14 cellular contexts compared by ENCODE assay signal in the genomic region with DNA sequence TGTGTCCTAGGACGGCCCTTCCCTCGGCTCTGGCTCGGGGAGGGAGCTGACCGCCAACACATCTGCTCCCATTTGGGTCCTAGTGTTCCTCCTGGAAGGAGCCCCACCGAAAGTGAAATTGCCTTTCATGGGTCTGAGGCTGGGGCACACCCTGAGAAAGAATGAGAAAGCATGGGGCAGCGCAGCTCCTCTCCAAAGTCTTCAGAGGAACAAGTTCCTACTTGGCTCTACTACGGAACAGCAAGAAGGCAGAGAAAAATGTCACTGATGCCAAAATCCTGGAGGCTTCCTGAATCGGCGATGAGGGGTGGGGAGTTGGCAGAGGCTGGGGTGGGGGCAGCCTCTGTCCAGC. TPM values are rescaled to one million over a fixed set of nuclear protein-coding genes. Genes with fewer than 3 reads are reported as not detected.
"Had no signal": no experiment of that assay in that cellular context is flagged by ENCODE, and none has a peak within 500 bp of the region (broad histone marks: within the 10 kb centered on the region; RNA-seq: fewer than 3 reads in every experiment).

No MANE protein-coding gene starts in this region.

- H3K4me3 ChIP-seq: ascending aorta, cardiac muscle cell, dorsolateral prefrontal cortex, gastrocnemius medialis, left lung, ovary, transverse colon had no signal

- H3K27ac ChIP-seq: ascending aorta, cardiac muscle cell, dorsolateral prefrontal cortex, gastrocnemius medialis, left lung, ovary, transverse colon had no signal

- H3K4me1 Mint-ChIP-seq: naive B cell had no signal

- H3K36me3 ChIP-seq: ascending aorta, cardiac muscle cell, gastrocnemius medialis, left lung, ovary, transverse colon had no signal

- DNase-seq: activated CD4-positive, CD25-positive, alpha-beta regulatory T cell treated with anti-CD3 and anti-CD28 coated beads, Interleukin-2, amount 50 U/mL, for 72 hours; activated naive CD4-positive, alpha-beta T cell treated with Interleukin-2 at 50 U/mL for 16 hours; dorsolateral prefrontal cortex; gastrocnemius medialis; islet precursor cell; left lung; naive B cell; stimulated activated CD4-positive, alpha-beta T cell treated with anti-CD3 and anti-CD28 coated beads, Interleukin-2, amount 100 ng/mL, for 48 hours; transverse colon had no signal

- H3K27me3 ChIP-seq: ascending aorta, left lung, ovary, transverse colon had no signal

- ATAC-seq: gastrocnemius medialis; left lung; stimulated activated memory B cell treated with anti-CD40 and anti-IgM and Interleukin-4, amounts not matched to agents 10 μg/mL and 1 μg/mL and 100 μg/mL, for 72 hours had no signal

- H3K27ac Mint-ChIP-seq: stimulated activated memory B cell treated with anti-CD40 and anti-IgM and Interleukin-4, amounts not matched to agents 10 μg/mL and 1 μg/mL and 100 μg/mL, for 72 hours had no signal

- H3K4me3 Mint-ChIP-seq: stimulated activated memory B cell treated with anti-CD40 and anti-IgM and Interleukin-4, amounts not matched to agents 10 μg/mL and 1 μg/mL and 100 μg/mL, for 72 hours had no signal

- H3K4me1 ChIP-seq: ascending aorta, gastrocnemius medialis, left lung, transverse colon had no signal

- H3K9me3 ChIP-seq: gastrocnemius medialis, ovary had no signal

RNA-seq across cellular contexts. Expression of gene MYEOV, which starts 41.5 kb away (rescaled TPM):
- total RNA-seq: ascending aorta; T-helper 1 cell treated with Interleukin-12 subunit alpha and Interleukin-12 subunit beta and Interleukin-4 antibody, amounts not matched to agents 30 ng/mL and 1 ng/mL, for 36 hours had no signal
- polyA plus RNA-seq: cardiac muscle cell had no signal
